ENCODE assay signal across 9 cellular contexts in genomic region chr16:1613728-1614225, GRCh38. TPM values are rescaled to one million over a fixed set of nuclear protein-coding genes. Genes with fewer than 3 reads are reported as not detected.
A peak's percentile ranks its signal among the peaks of the same experiment; 100 is the strongest.
DNase-seq lines count a peak whose midpoint lies in the region; ATAC-seq, FAIRE-seq and TF ChIP-seq lines count a peak whose summit lies in the region.
"Had no signal": no experiment of that assay in that cellular context is flagged by ENCODE, and none has a peak within 500 bp of the region (broad histone marks: within the 10 kb centered on the region; RNA-seq: fewer than 3 reads in every experiment).

No MANE protein-coding gene starts in this region.

- H3K14ac ChIP-seq in H1 (ENCODE audit: insufficient read length) = no peak overlapping the region

- H3F3A ChIP-seq in neural progenitor cell (ENCODE audit: low read depth) = peaks cover 33% of the 10 kb centered on the region

- no peak overlapping the region for H2BK15ac ChIP-seq in H1 (ENCODE audit: low read length)

- peaks cover 8% of the 10 kb centered on the region for H3K27me3 Mint-ChIP-seq in neural progenitor cell (ENCODE audit: insufficient read depth, low read depth)

- H3K18ac ChIP-seq in H1 (ENCODE audit: extremely low read depth, low read length) = no peak overlapping the region

- H2BK20ac ChIP-seq in H1 (ENCODE audit: low read length) = no peak overlapping the region

- peaks cover 7 to 52% of the 10 kb centered on the region in 2 experiments for H3K79me2 ChIP-seq in H1 (ENCODE audit: control insufficient read depth in 1 of 2, insufficient read depth in 2 of 2, low read length in 2 of 2)
- peaks cover 70% of the 10 kb centered on the region for H3K79me2 ChIP-seq in neural progenitor cell (ENCODE audit: low read depth)

- no peak overlapping the region for H2AK5ac ChIP-seq in H1 (ENCODE audit: low read depth, low read length)

- peak overlapping the region; percentile 92 for H3K4me3 Mint-ChIP-seq in neural progenitor cell

- H3K23ac ChIP-seq in H1 (ENCODE audit: insufficient read length) = no peak overlapping the region

- no peak for TF ChIP-seq POLR2A in Peyer's patch (IDR thresholded peaks at IDR 0.05)
- TF ChIP-seq POLR2A in H1 (IDR thresholded peaks at IDR 0.05; ENCODE audit: control extremely low read depth in 1 of 2, low read depth in 2 of 2, low read length in 2 of 2) = no peak

- peaks cover 0 to 18% (median 0%) of the 10 kb centered on the region in 3 donors for H3K36me3 ChIP-seq in Peyer's patch
- H3K36me3 ChIP-seq in H1 (ENCODE audit: control insufficient read depth in 2 of 4, insufficient read depth in 4 of 4, low read length in 3 of 4) = peaks cover 0 to 13% (median 1%) of the 10 kb centered on the region in 4 experiments; a peak in 4 of 8 replicates
- no peaks in the 10 kb centered on the region for H3K36me3 ChIP-seq in neural progenitor cell

- peaks cover 0 to 33% (median 21%) of the 10 kb centered on the region in 4 donors for H3K4me1 ChIP-seq in Peyer's patch
- peaks cover 3 to 13% (median 9%) of the 10 kb centered on the region in 4 experiments; a peak in 5 of 7 replicates for H3K4me1 ChIP-seq in H1 (replicated peaks in 1 of 4; ENCODE audit: control insufficient read depth in 3 of 4, insufficient read depth in 4 of 4, low read length in 3 of 4)
- H3K4me1 ChIP-seq in neural progenitor cell = peaks cover 27% of the 10 kb centered on the region

- peaks cover 33% of the 10 kb centered on the region for H3K4me1 Mint-ChIP-seq in neural progenitor cell

- H4K91ac ChIP-seq in H1 (replicated peaks; ENCODE audit: insufficient read length, low read length) = no peak overlapping the region

- H4K8ac ChIP-seq in H1 (ENCODE audit: extremely low read depth, insufficient read depth, low read length) = no peak overlapping the region; the same call in 1 of the 2 replicates

- peaks cover 19% of the 10 kb centered on the region for H3K36me3 Mint-ChIP-seq in neural progenitor cell

- H3K4me3 ChIP-seq in Peyer's patch = peak overlapping the region; percentile 64 to 96 (median 92)
- peak overlapping the region; percentile 65 to 86 (median 76) for H3K4me3 ChIP-seq in H1 (ENCODE audit: extremely low read depth in 1 of 4, insufficient read depth in 2 of 4, low read depth in 3 of 4, low read length in 4 of 4)
- H3K4me3 ChIP-seq in neural progenitor cell = peak overlapping the region; percentile 93

- no peaks in the 10 kb centered on the region for H3K27me3 ChIP-seq in Peyer's patch
- H3K27me3 ChIP-seq in H1 (replicated peaks in 1 of 4; ENCODE audit: control insufficient read depth in 3 of 4, extremely low read depth in 1 of 4, insufficient read depth in 3 of 4, low read length in 3 of 4) = peaks cover 0 to 10% (median 8%) of the 10 kb centered on the region in 4 experiments; a peak in 5 of 7 replicates
- H3K27me3 ChIP-seq in neural progenitor cell = peaks cover 16% of the 10 kb centered on the region

- no peak for TF ChIP-seq EP300 in H1 (IDR thresholded peaks at IDR 0.05; ENCODE audit: borderline replicate concordance in 1 of 2, low read depth in 2 of 2, low read length in 2 of 2)

- CTCF ChIA-PET in H1 (lab: Charles Lee; ENCODE audit: partially characterized antibody) = no interaction called here

- no peak overlapping the region for H4K5ac ChIP-seq in H1 (ENCODE audit: insufficient read length, low read depth, low read length)

- TF ChIP-seq CTCF in Peyer's patch (IDR thresholded peaks at IDR 0.05) = no peak
- TF ChIP-seq CTCF in H1 (IDR thresholded peaks at IDR 0.05; ENCODE audit: control extremely low read depth in 1 of 3, insufficient read depth in 1 of 3, low read depth in 1 of 3, low read length in 3 of 3) = no peak
- TF ChIP-seq CTCF in neural progenitor cell (IDR thresholded peaks at IDR 0.05) = no peak

- 6% methylated on average over 23 of the region's 39 CpGs; no CpG with 5 or more reads in 1 of the 2 experiments for WGBS in H1 (ENCODE audit: extremely low coverage in 1 of 2, insufficient coverage in 1 of 2, insufficient read length in 1 of 2, insufficient replicate concordance in 2 of 2, low coverage in 1 of 2, low lambda C conversion rate in 2 of 2, missing lambda C conversion rate in 1 of 2), 2 experiments

- no peak overlapping the region for H2BK120ac ChIP-seq in H1 (replicated peaks; ENCODE audit: low read depth, low read length)

- H3K9me3 ChIP-seq in Peyer's patch = no peaks in the 10 kb centered on the region
- no peaks in the 10 kb centered on the region for H3K9me3 ChIP-seq in H1 (ENCODE audit: insufficient read depth in 2 of 2, low read depth in 1 of 2, low read length in 1 of 2)
- no peaks in the 10 kb centered on the region for H3K9me3 ChIP-seq in neural progenitor cell (ENCODE audit: low read depth)

- DNase-seq in DMS 273 (lab: John Stamatoyannopoulos, UW; ENCODE audit: unreplicated experiment) (peak; percentile 56), DMS 273 treated with DMSO at 0.1 percent for 48 hours (lab: John Stamatoyannopoulos, UW) (no peak), Peyer's patch (peak in 1 of 3 donors; percentile 52), H1 (ENCODE audit: low read depth in 1 of 2, low spot score in 2 of 2) (no peak), neural progenitor cell (ENCODE audit: low spot score) (peak; percentile 50), NCI-H2081 (lab: John Stamatoyannopoulos, UW) (no peak), NCI-H128 (lab: John Stamatoyannopoulos, UW; ENCODE audit: unreplicated experiment) (no peak)

- POLR2A ChIA-PET in H1 (lab: Charles Lee; ENCODE audit: partially characterized antibody) = interaction anchor here (2.2 kb wide), 1 partner anchor 65 kb away, joined by 9 read pairs; the partner anchor contains the start of gene JPT2

- H2BK5ac ChIP-seq in H1 (ENCODE audit: low read depth, low read length) = no peak overlapping the region

- H4K20me1 ChIP-seq in H1 (replicated peaks in 1 of 2; ENCODE audit: control insufficient read depth in 1 of 2, insufficient read depth in 2 of 2, low read length in 2 of 2) (peaks cover 9 to 10% of the 10 kb centered on the region in 2 experiments), neural progenitor cell (ENCODE audit: low read depth) (peaks cover 19% of the 10 kb centered on the region)

- TF ChIP-seq RAD21 in H1 (IDR thresholded peaks at IDR 0.05 in 1 of 2, conservative IDR thresholded peaks at IDR 0.05 in 1 of 2; ENCODE audit: low read depth in 2 of 2, low read length in 2 of 2) = no peak

- no peak overlapping the region for H3K4ac ChIP-seq in H1 (replicated peaks; ENCODE audit: insufficient read length, low read depth, low read length)

- H3K27ac ChIP-seq in Peyer's patch (peak overlapping the region in 1 of 4 donors; percentile 34), H1 (ENCODE audit: low read depth, low read length) (no peak overlapping the region), neural progenitor cell (no peak overlapping the region)

- H3K9ac ChIP-seq in H1 (replicated peaks in 1 of 4; ENCODE audit: extremely low read depth in 1 of 4, low read depth in 3 of 4, low read length in 3 of 4) (peak overlapping the region in 3 of 4 experiments; percentile 23 to 83 (median 49); a peak in 2 of 7 replicates), neural progenitor cell (peak overlapping the region; percentile 75)

- peaks cover 20% of the 10 kb centered on the region for H3K23me2 ChIP-seq in H1 (ENCODE audit: low read depth, low read length)

- H2BK12ac ChIP-seq in H1 (ENCODE audit: low read depth, low read length) = no peak overlapping the region

- ATAC-seq in GM19455 (IDR thresholded peaks at IDR 0.05; ENCODE audit: unreplicated experiment) = no peak

- H3K4me2 ChIP-seq in H1 (ENCODE audit: insufficient read depth in 1 of 2, low read depth in 2 of 2, low read length in 2 of 2) (peak overlapping the region; percentile 87 to 90), neural progenitor cell (peak overlapping the region; percentile 97)

- no peak for FAIRE-seq in H1 (lab: Jason Lieb, UNC)
- FAIRE-seq: A204.1 had no signal

- peak overlapping the region; percentile 14 for H3K27ac Mint-ChIP-seq in neural progenitor cell

- H3K9me3 Mint-ChIP-seq in neural progenitor cell = no peaks in the 10 kb centered on the region

- H3K79me1 ChIP-seq in H1 (ENCODE audit: low read depth, low read length) = peaks cover 8% of the 10 kb centered on the region

- H2AFZ ChIP-seq in H1 (ENCODE audit: low read length) (no peak overlapping the region), neural progenitor cell (replicated peaks) (no peak overlapping the region)

- H3K56ac ChIP-seq in H1 (replicated peaks; ENCODE audit: insufficient read length, low read depth, low read length) = no peak overlapping the region

TF ChIP-seq in H1, 55 proteins besides CTCF, POLR2A, EP300 and RAD21:
- peak; percentile 16 for TF ChIP-seq SAP30 (IDR thresholded peaks at IDR 0.05; ENCODE audit: insufficient read depth, insufficient replicate concordance, low read length)
- no peak for TF ChIP-seq NANOG (IDR thresholded peaks at IDR 0.05; ENCODE audit: insufficient read depth, low read depth, low read length, poor library complexity, severe bottlenecking)

RNA-seq across cellular contexts. Expression of gene CRAMP1, which starts 1.6 kb away (rescaled TPM):
- total RNA-seq in Peyer's patch (10 to 100 TPM; 16.5 to 37.1 (median 20.0) TPM), neural progenitor cell (ENCODE audit: low replicate concordance) (11.7 and 19.5 TPM in 2 replicates)
- total RNA-seq in H1 (2021; fragmentation: NEBNext Ultra II Directional; extraction: Animal tissue kit (Norgen Biotek cat#: 25700)) = 23.2 and 26.2 TPM in 2 replicates
- polyA plus RNA-seq in H1 (2011; rRNA removed) = 19.2 and 31.0 TPM in 2 replicates
- 13.1 TPM for polyA plus RNA-seq in H1 (2011; cell fraction: cytosol; rRNA removed)
- polyA plus RNA-seq in H1 (2011; cell fraction: nucleus; rRNA removed) = 52.6 TPM
- 16.3 to 23.4 TPM (median 19.7 TPM) in 4 replicates for polyA plus RNA-seq in H1 (2012, experiment 1 of 2)
- 8.7 TPM for polyA plus RNA-seq in H1 (2012, experiment 2 of 2)
- 10.7 TPM for polyA plus RNA-seq in H1 (2013, experiment 1 of 2)
- 11.4 TPM for polyA plus RNA-seq in H1 (2013, experiment 2 of 2)
- polyA minus RNA-seq in H1 (2011; rRNA and poly(A)+ RNA removed) = 20.1 and 23.0 TPM in 2 replicates
- polyA minus RNA-seq in H1 (2011; cell fraction: cytosol; rRNA and poly(A)+ RNA removed) = 13.2 TPM
- polyA minus RNA-seq in H1 (2011; cell fraction: nucleus; rRNA and poly(A)+ RNA removed) = 18.7 TPM

RNA-seq across cellular contexts. Expression of gene IFT140, which starts 1.9 kb away (rescaled TPM):
- 10 to 100 TPM in 3 of 4 donors, 1 to 10 TPM in 1; 7.5 to 21.6 (median 18.4) TPM for total RNA-seq in Peyer's patch
- total RNA-seq in H1 (2021; fragmentation: NEBNext Ultra II Directional; extraction: Animal tissue kit (Norgen Biotek cat#: 25700)) = 20.6 and 20.9 TPM in 2 replicates
- polyA plus RNA-seq in H1 (2011; rRNA removed) = 9.7 and 16.1 TPM in 2 replicates
- polyA plus RNA-seq in H1 (2011; cell fraction: cytosol; rRNA removed) = 12.5 TPM
- polyA plus RNA-seq in H1 (2011; cell fraction: nucleus; rRNA removed) = 49.0 TPM
- 14.1 to 26.4 TPM (median 19.7 TPM) in 4 replicates for polyA plus RNA-seq in H1 (2012, experiment 1 of 2)
- 12.9 TPM for polyA plus RNA-seq in H1 (2012, experiment 2 of 2)
- polyA plus RNA-seq in H1 (2013, experiment 1 of 2) = 8.0 TPM
- 7.3 TPM for polyA plus RNA-seq in H1 (2013, experiment 2 of 2)
- polyA minus RNA-seq in H1 (2011; rRNA and poly(A)+ RNA removed) = 26.4 and 41.3 TPM in 2 replicates
- polyA minus RNA-seq in H1 (2011; cell fraction: cytosol; rRNA and poly(A)+ RNA removed) = 15.2 TPM
- 43.1 TPM for polyA minus RNA-seq in H1 (2011; cell fraction: nucleus; rRNA and poly(A)+ RNA removed)
- 33.8 and 64.4 TPM in 2 replicates for total RNA-seq in neural progenitor cell (ENCODE audit: low replicate concordance)

Comparison
In these comparisons a context has a peak if more than half of its experiments do, and no peak if none do; other contexts are left out.
1. DNase-seq: peak in DMS 273 (single experiment) and neural progenitor cell (single experiment); none in DMS 273 treated with DMSO at 0.1 percent for 48 hours (single experiment), H1 (0 of 2), NCI-H2081 (0 of 2) and NCI-H128 (single experiment).
2. Peak in every context shown above with its lines, with median percentiles within 50 percentile points of each other: H3K4me3 ChIP-seq.